In the genomic region with DNA sequence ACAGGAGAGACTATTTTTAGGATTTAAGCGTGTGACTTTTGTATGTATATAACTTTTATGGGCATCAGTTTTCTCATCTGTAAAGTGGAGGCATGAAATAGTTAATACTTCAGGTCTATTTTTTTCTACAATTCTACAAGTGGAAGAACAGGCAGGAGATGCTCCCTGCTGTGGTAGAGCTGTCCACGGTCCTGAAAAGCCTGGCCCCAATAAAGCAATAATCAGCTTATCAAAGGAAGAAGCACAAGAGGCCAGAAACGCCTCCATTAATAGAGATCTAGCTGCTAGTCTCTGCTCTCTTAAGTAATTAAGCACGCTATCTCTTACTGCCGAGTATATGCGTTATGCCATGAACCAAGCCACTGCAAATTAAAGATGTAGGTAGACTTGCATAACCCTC, we compare ENCODE assay signal across 8 cellular contexts. TPM values are rescaled to one million over a fixed set of nuclear protein-coding genes. Genes with fewer than 3 reads are reported as not detected.
A peak's percentile ranks its signal among the peaks of the same experiment; 100 is the strongest.
DNase-seq lines count a peak whose midpoint lies in the region; ATAC-seq, FAIRE-seq and TF ChIP-seq lines count a peak whose summit lies in the region.

No MANE protein-coding gene starts in this region.

- no peak for TF ChIP-seq EP300 in sigmoid colon (IDR thresholded peaks at IDR 0.05)

- no peak for FAIRE-seq in GM19239 (lab: Jason Lieb, UNC)

- no peak for ATAC-seq in GM18517 (IDR thresholded peaks at IDR 0.05; ENCODE audit: unreplicated experiment)
- ATAC-seq in HG02571 (IDR thresholded peaks at IDR 0.05; ENCODE audit: unreplicated experiment), result no peak

- H3K9me3 ChIP-seq in sigmoid colon, result no peaks in the 10 kb centered on the region

- H3K4me3 ChIP-seq in sigmoid colon, result no peak overlapping the region

- TF ChIP-seq CTCF in sigmoid colon (IDR thresholded peaks at IDR 0.05), result no peak

- intact Hi-C loops in sigmoid colon (cut with DNase I), result no loop called here

- no peak for TF ChIP-seq POLR2A in sigmoid colon (IDR thresholded peaks at IDR 0.05)

- WGBS in sigmoid colon, 2 donors, result 27 to 35% methylated on average over 6 of the region's 6 CpGs

- H3K27ac ChIP-seq in sigmoid colon, result no peak overlapping the region

- H3K4me1 ChIP-seq in sigmoid colon, result no peaks in the 10 kb centered on the region

- DNase-seq in GM19239 (ENCODE audit: insufficient read length, low spot score) (peak; percentile 16), NCI-H146 (lab: John Stamatoyannopoulos, UW) (peak; percentile 55), dedifferentiated amniotic fluid mesenchymal stem cell (ENCODE audit: extremely low spot score) (peak; percentile 46), pulmonary artery endothelial cell (ENCODE audit: low read depth, low spot score) (peak; percentile 24), sigmoid colon (no peak), NCI-H510A treated with DMSO at 0.1 percent for 48 hours (lab: John Stamatoyannopoulos, UW) (no peak)

- H3K27me3 ChIP-seq in sigmoid colon, result peaks cover 0 to 3% (median 0%) of the 10 kb centered on the region in 3 donors

- no peaks in the 10 kb centered on the region for H3K36me3 ChIP-seq in sigmoid colon

RNA-seq across cellular contexts. Expression of a gene that starts 28.0 kb away (rescaled TPM):
- total RNA-seq in pulmonary artery endothelial cell (15.8 and 16.2 TPM in 2 replicates), sigmoid colon (10 to 100 TPM; 12.4 to 17.1 (median 14.6) TPM)
- 1 to 10 TPM in 2 of 3 donors, under 1 TPM in 1; 0.92 to 4.8 (median 2.6) TPM for polyA plus RNA-seq in sigmoid colon

Comparison
In these comparisons a context has a peak if more than half of its experiments do, and no peak if none do; other contexts are left out.
1. DNase-seq: peak in GM19239 (single experiment), NCI-H146 (single experiment), dedifferentiated amniotic fluid mesenchymal stem cell (single experiment) and pulmonary artery endothelial cell (single experiment); none in sigmoid colon (single experiment) and NCI-H510A treated with DMSO at 0.1 percent for 48 hours (single experiment).